19 cellular contexts compared by ENCODE assay signal in the genomic region with DNA sequence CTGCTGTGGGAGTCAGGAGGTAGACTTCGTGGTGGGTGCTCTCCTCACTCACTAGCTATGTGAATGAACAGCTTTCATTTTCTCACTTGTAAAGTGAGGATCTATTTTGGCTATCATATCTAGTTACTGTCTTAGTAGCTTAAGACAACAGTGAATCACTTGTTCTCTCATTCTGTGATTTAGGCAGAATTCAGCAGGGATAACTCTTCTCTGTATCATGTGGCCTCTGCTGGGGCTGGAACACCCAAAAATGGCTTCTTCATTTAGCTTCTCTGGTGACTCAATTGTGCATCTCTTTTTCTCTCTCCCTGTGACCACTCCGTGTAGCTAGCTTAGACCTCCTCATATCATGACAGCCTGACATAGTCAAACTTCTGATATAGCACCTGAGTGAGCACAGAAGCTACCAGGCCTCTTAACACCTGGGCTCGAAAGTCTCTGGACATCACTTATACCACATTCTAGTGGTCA.
A peak's percentile ranks its signal among the peaks of the same experiment; 100 is the strongest.
DNase-seq lines count a peak whose midpoint lies in the region; ATAC-seq and TF ChIP-seq lines count a peak whose summit lies in the region.
"Had no signal": no experiment of that assay in that cellular context is flagged by ENCODE, and none has a peak within 500 bp of the region (broad histone marks: within the 10 kb centered on the region; RNA-seq: fewer than 3 reads in every experiment).

No MANE protein-coding gene starts in this region.

- H3K4me1 Mint-ChIP-seq in osteocyte (ENCODE audit: unreplicated experiment): peaks cover 28% of the 10 kb centered on the region

- H3K9me3 ChIP-seq in DOHH2 (ENCODE audit: control insufficient read depth, insufficient read depth, low read length) (no peaks in the 10 kb centered on the region), SU-DHL-6 (ENCODE audit: insufficient read depth, low read length) (no peaks in the 10 kb centered on the region)
- H3K9me3 ChIP-seq: esophagus muscularis mucosa, heart right ventricle had no signal

- DNase-seq in osteocyte (ENCODE audit: extremely low spot score, unreplicated experiment) (no peak), AML-193 (lab: John Stamatoyannopoulos, UW) (no peak)
- DNase-seq: activated CD4-positive, alpha-beta T cell treated with anti-CD3 and anti-CD28 coated beads for 4 hours; activated CD8-positive, alpha-beta memory T cell treated with anti-CD3 and anti-CD28 coated beads, Interleukin-2, amount 50 U/mL, for 48 hours; heart right ventricle; Kasumi-1; mammary epithelial cell; NCI-H1436 treated with DMSO at 0.1 percent for 48 hours; SHP77 treated with DMSO at 0.1 percent for 48 hours; stimulated activated CD4-positive, alpha-beta T cell treated with anti-CD3 and anti-CD28 coated beads, Interleukin-15, amount 100 ng/mL, for 24 hours; substantia nigra; T-helper 2 cell had no signal

- no peaks in the 10 kb centered on the region for H3K27me3 ChIP-seq in DOHH2 (ENCODE audit: control insufficient read depth, low read length)
- no peaks in the 10 kb centered on the region for H3K27me3 ChIP-seq in SU-DHL-6 (ENCODE audit: low read length)
- H3K27me3 ChIP-seq: esophagus muscularis mucosa had no signal

- peak overlapping the region; percentile 70; the same call in 1 of the 2 replicates for H3K9ac ChIP-seq in SU-DHL-6 (ENCODE audit: low read length)

- H3K4me3 Mint-ChIP-seq in osteocyte (ENCODE audit: unreplicated experiment): no peak overlapping the region
- H3K4me3 Mint-ChIP-seq: activated naive CD4-positive, alpha-beta T cell treated with anti-CD3 and anti-CD28 coated beads, Interleukin-2, amount 50 U/mL, for 24 hours had no signal

- H3K9me2 ChIP-seq in DOHH2 (replicated peaks; ENCODE audit: control insufficient read depth, low read length) (no peaks in the 10 kb centered on the region), SU-DHL-6 (replicated peaks; ENCODE audit: insufficient read depth, low read length) (no peaks in the 10 kb centered on the region)

- H3F3A ChIP-seq in DOHH2 (ENCODE audit: control insufficient read depth, insufficient read depth): peaks cover 42% of the 10 kb centered on the region
- H3F3A ChIP-seq in SU-DHL-6 (ENCODE audit: insufficient read depth): peaks cover 60% of the 10 kb centered on the region

- H3K27ac Mint-ChIP-seq in osteocyte (ENCODE audit: unreplicated experiment): peak overlapping the region; percentile 45
- H3K27ac Mint-ChIP-seq: activated naive CD4-positive, alpha-beta T cell treated with anti-CD3 and anti-CD28 coated beads, Interleukin-2, amount 50 U/mL, for 24 hours had no signal

- no peaks in the 10 kb centered on the region for H3K9me3 Mint-ChIP-seq in osteocyte (ENCODE audit: unreplicated experiment)
- H3K9me3 Mint-ChIP-seq: activated naive CD4-positive, alpha-beta T cell treated with anti-CD3 and anti-CD28 coated beads, Interleukin-2, amount 50 U/mL, for 24 hours had no signal

- peaks cover 66% of the 10 kb centered on the region for H3K79me2 ChIP-seq in DOHH2 (ENCODE audit: control insufficient read depth, low read length)
- H3K79me2 ChIP-seq in SU-DHL-6 (ENCODE audit: insufficient read depth, low read length): peaks cover 9% of the 10 kb centered on the region; the same call in 1 of the 2 replicates

- ATAC-seq in GM19351 (IDR thresholded peaks at IDR 0.05; ENCODE audit: unreplicated experiment) (peak; percentile 26), HG02642 (IDR thresholded peaks at IDR 0.05; ENCODE audit: poor library complexity, unreplicated experiment) (no peak), GM18511 (IDR thresholded peaks at IDR 0.05; ENCODE audit: unreplicated experiment) (no peak)

- H3K4me1 ChIP-seq in DOHH2 (ENCODE audit: control insufficient read depth, low read length): peaks cover 99% of the 10 kb centered on the region

- H3K36me3 ChIP-seq in DOHH2 (ENCODE audit: control insufficient read depth, low read length) (peaks cover 22% of the 10 kb centered on the region), SU-DHL-6 (ENCODE audit: low read length) (no peaks in the 10 kb centered on the region)
- H3K36me3 ChIP-seq: esophagus muscularis mucosa, heart right ventricle had no signal

- H2AFZ ChIP-seq in SU-DHL-6 (ENCODE audit: low read depth, low read length, severe bottlenecking): no peak overlapping the region

- H3K27me3 Mint-ChIP-seq in osteocyte (ENCODE audit: unreplicated experiment): no peaks in the 10 kb centered on the region
- H3K27me3 Mint-ChIP-seq: activated naive CD4-positive, alpha-beta T cell treated with anti-CD3 and anti-CD28 coated beads, Interleukin-2, amount 50 U/mL, for 24 hours had no signal

- no peak for TF ChIP-seq CTCF in DOHH2 (IDR thresholded peaks at IDR 0.05; ENCODE audit: low read depth, low read length, poor library complexity, severe bottlenecking)
- TF ChIP-seq CTCF in SU-DHL-6 (IDR thresholded peaks at IDR 0.05; ENCODE audit: insufficient read depth, low read length, poor library complexity, severe bottlenecking): no peak
- no peak for TF ChIP-seq CTCF in osteocyte (IDR thresholded peaks at IDR 0.05)

- H4K20me1 ChIP-seq in DOHH2 (ENCODE audit: control insufficient read depth, insufficient read depth, low read depth, low read length): no peaks in the 10 kb centered on the region
- no peaks in the 10 kb centered on the region for H4K20me1 ChIP-seq in SU-DHL-6 (ENCODE audit: low read depth, low read length)

- H3K36me3 Mint-ChIP-seq in osteocyte (ENCODE audit: unreplicated experiment): no peaks in the 10 kb centered on the region
- H3K36me3 Mint-ChIP-seq: activated naive CD4-positive, alpha-beta T cell treated with anti-CD3 and anti-CD28 coated beads, Interleukin-2, amount 50 U/mL, for 24 hours had no signal

- H3K27ac ChIP-seq in DOHH2 (ENCODE audit: low read depth, low read length): peak overlapping the region; percentile 97
- peak overlapping the region; percentile 99 for H3K27ac ChIP-seq in SU-DHL-6 (ENCODE audit: low read depth, low read length)
- H3K27ac ChIP-seq: esophagus muscularis mucosa had no signal

- H3K4me2 ChIP-seq in DOHH2 (ENCODE audit: low read length): peak overlapping the region; percentile 95
- H3K4me2 ChIP-seq in SU-DHL-6 (ENCODE audit: low read depth, low read length, poor library complexity, severe bottlenecking): peak overlapping the region; percentile 95

- H3K4me3 ChIP-seq in DOHH2 (ENCODE audit: low read length) (peak overlapping the region; percentile 76), SU-DHL-6 (ENCODE audit: insufficient read depth, low read length, poor library complexity, severe bottlenecking) (no peak overlapping the region)
- H3K4me3 ChIP-seq: esophagus muscularis mucosa, heart right ventricle had no signal
